20 cellular contexts compared by ENCODE assay signal in the genomic region with DNA sequence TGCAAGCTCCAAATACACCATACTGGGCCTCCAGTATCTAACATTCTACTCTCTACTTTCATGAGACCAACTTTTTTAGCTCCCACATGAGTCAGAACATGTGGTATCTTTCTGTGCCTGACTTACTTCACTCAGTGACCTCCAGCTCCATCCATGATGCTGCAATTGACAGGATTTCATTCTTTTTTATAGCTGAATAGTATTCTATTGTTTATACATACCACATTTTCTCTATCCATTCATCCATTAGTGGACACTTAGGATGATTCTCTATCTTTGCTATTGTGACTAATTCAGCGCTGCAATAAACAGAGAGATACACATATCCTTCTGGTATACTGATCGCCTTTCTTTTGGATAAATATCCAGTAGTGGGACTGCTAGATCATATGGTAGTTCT.
"Had no signal": no experiment of that assay in that cellular context is flagged by ENCODE, and none has a peak within 500 bp of the region (broad histone marks: within the 10 kb centered on the region; RNA-seq: fewer than 3 reads in every experiment).

No MANE protein-coding gene starts in this region.

- ATAC-seq: K562 had no signal

- DNase-seq: MV-4-11, NCI-H1048, NCI-H1105, NCI-H1417, NCI-H146, NCI-H1694 treated with DMSO at 0.1 percent for 48 hours, NCI-H1930, NCI-H2081, NCI-H2107, NCI-H2227 treated with DMSO at 0.1 percent for 48 hours, NCI-H446, NCI-H510A, NCI-H524 treated with DMSO at 0.1 percent for 48 hours, NCI-H69, NCI-H774, RPMI8226, SHP77, SK-N-SH had no signal

- H3K9me3 ChIP-seq: SK-N-SH had no signal

- H3K4me3 ChIP-seq: K562 had no signal

- H3K27ac ChIP-seq: HL-60 had no signal
